Comparison of ENCODE assay signal across 20 cellular contexts in genomic region chr21:42764883-42765282, GRCh38.
A peak's percentile ranks its signal among the peaks of the same experiment; 100 is the strongest.
DNase-seq lines count a peak whose midpoint lies in the region; ATAC-seq, FAIRE-seq and TF ChIP-seq lines count a peak whose summit lies in the region.
"Had no signal": no experiment of that assay in that cellular context is flagged by ENCODE, and none has a peak within 500 bp of the region (broad histone marks: within the 10 kb centered on the region; RNA-seq: fewer than 3 reads in every experiment).

No MANE protein-coding gene starts in this region.

- no peaks in the 10 kb centered on the region for H3K4me1 ChIP-seq in CD4-positive, CD25-positive, alpha-beta regulatory T cell (ENCODE audit: control insufficient read depth, insufficient read depth, low read length, poor library complexity, severe bottlenecking)
- H3K4me1 ChIP-seq in HEK293 (ENCODE audit: control insufficient read depth, insufficient read depth, low read length) (no peaks in the 10 kb centered on the region), K562 (replicated peaks in 1 of 2; ENCODE audit: control insufficient read depth in 2 of 2, insufficient read depth in 2 of 2, low read length in 2 of 2) (peaks cover 0 to 15% of the 10 kb centered on the region in 2 experiments; a peak in 1 of 5 replicates), osteoblast (ENCODE audit: insufficient read depth, low read length) (no peaks in the 10 kb centered on the region)
- no peaks in the 10 kb centered on the region for H3K4me1 ChIP-seq in CD8-positive, alpha-beta T cell (ENCODE audit: insufficient read depth, low read length)
- H3K4me1 ChIP-seq: HAP-1 had no signal

- FAIRE-seq in K562 (lab: Jason Lieb, UNC) = peak; percentile 40
- FAIRE-seq: G401.6, GM12892, H54 had no signal

- CTCF ChIA-PET in HEK293 (lab: Yijun Ruan, JAX) (no interaction called here), K562 (lab: Yijun Ruan, JAX; ENCODE audit: low intra/inter-chr PET ratio) (no interaction called here)
- CTCF ChIA-PET in CD8-positive, alpha-beta T cell (lab: Charles Lee) = no interaction called here

- no peaks in the 10 kb centered on the region for H3K27me3 ChIP-seq in CD4-positive, CD25-positive, alpha-beta regulatory T cell (ENCODE audit: control insufficient read depth, insufficient read depth, low read length)
- H3K27me3 ChIP-seq in K562 (ENCODE audit: control insufficient read depth in 2 of 2, insufficient read depth in 2 of 2, low read length in 2 of 2) = peaks cover 65 to 91% of the 10 kb centered on the region in 2 experiments; a peak in 4 of 5 replicates
- H3K27me3 ChIP-seq in osteoblast (ENCODE audit: insufficient read depth, low read length) = peaks cover 3% of the 10 kb centered on the region
- H3K27me3 ChIP-seq in CD8-positive, alpha-beta T cell (ENCODE audit: insufficient read depth, low read length) = no peaks in the 10 kb centered on the region
- H3K27me3 ChIP-seq: BLaER1 had no signal

- ATAC-seq in CD4-positive, CD25-positive, alpha-beta regulatory T cell (ENCODE audit: low read depth in 2 of 2) = no peak
- ATAC-seq in K562 = no peak
- ATAC-seq in activated T-cell treated with anti-CD3 and anti-CD28 coated beads, Interleukin-2, amount 50 U/mL, for 72 hours (replicated peaks in 1 of 2) = no peak
- no peak for ATAC-seq in CD8-positive, alpha-beta T cell

- 0% methylated on average over 1 of the region's 1 CpG for WGBS in K562 (ENCODE audit: insufficient coverage, low coverage, missing lambda C conversion rate)

- peaks cover 34% of the 10 kb centered on the region for H3K36me3 Mint-ChIP-seq in CD4-positive, CD25-positive, alpha-beta regulatory T cell
- peaks cover 2 to 3% of the 10 kb centered on the region in 2 donors for H3K36me3 Mint-ChIP-seq in activated T-cell treated with anti-CD3 and anti-CD28 coated beads, Interleukin-2, amount 50 U/mL, for 72 hours (ENCODE audit: insufficient read depth in 2 of 2)
- peaks cover 64% of the 10 kb centered on the region for H3K36me3 Mint-ChIP-seq in CD8-positive, alpha-beta T cell

- H3K27ac Mint-ChIP-seq in CD4-positive, CD25-positive, alpha-beta regulatory T cell = peak overlapping the region in 2 of 3 donors; percentile 46 to 92
- no peak overlapping the region for H3K27ac Mint-ChIP-seq in activated T-cell treated with anti-CD3 and anti-CD28 coated beads, Interleukin-2, amount 50 U/mL, for 72 hours
- no peak overlapping the region for H3K27ac Mint-ChIP-seq in CD8-positive, alpha-beta T cell
- H3K27ac Mint-ChIP-seq: B cell; CD4-positive, alpha-beta T cell had no signal

- H3K9me3 Mint-ChIP-seq in CD4-positive, CD25-positive, alpha-beta regulatory T cell = no peaks in the 10 kb centered on the region
- no peaks in the 10 kb centered on the region for H3K9me3 Mint-ChIP-seq in activated T-cell treated with anti-CD3 and anti-CD28 coated beads, Interleukin-2, amount 50 U/mL, for 72 hours
- no peaks in the 10 kb centered on the region for H3K9me3 Mint-ChIP-seq in CD8-positive, alpha-beta T cell
- H3K9me3 Mint-ChIP-seq: CD4-positive, alpha-beta T cell had no signal

- no peak overlapping the region for H3K4me3 ChIP-seq in CD4-positive, CD25-positive, alpha-beta regulatory T cell (ENCODE audit: low read depth, low read length)
- H3K4me3 ChIP-seq in HEK293 (ENCODE audit: low read depth, low read length) = no peak overlapping the region
- H3K4me3 ChIP-seq in K562 = no peak overlapping the region
- no peak overlapping the region for H3K4me3 ChIP-seq in osteoblast (ENCODE audit: insufficient read depth, low read length)
- H3K4me3 ChIP-seq in CD8-positive, alpha-beta T cell (ENCODE audit: low read depth, low read length) = no peak overlapping the region
- H3K4me3 ChIP-seq: BLaER1, HAP-1 had no signal

- no peak overlapping the region for H2AFZ ChIP-seq in K562 (ENCODE audit: low read depth, low read length)
- H2AFZ ChIP-seq in osteoblast (ENCODE audit: low read length) = no peak overlapping the region

- TF ChIP-seq RAD21 in K562 (CRISPR knock-in tag; conservative IDR thresholded peaks at IDR 0.05 in 1 of 2, IDR thresholded peaks at IDR 0.05 in 1 of 2) = no peak

- H3K36me3 ChIP-seq in CD4-positive, CD25-positive, alpha-beta regulatory T cell (ENCODE audit: control insufficient read depth, insufficient read depth, low read length) = peaks cover 7% of the 10 kb centered on the region
- H3K36me3 ChIP-seq in HEK293 (ENCODE audit: control insufficient read depth in 2 of 2, insufficient read depth in 1 of 2, low read length in 2 of 2) (peaks cover 7 to 59% of the 10 kb centered on the region in 2 experiments; a peak in 2 of 3 replicates), K562 (ENCODE audit: control insufficient read depth, insufficient read depth, low read length) (no peaks in the 10 kb centered on the region), osteoblast (ENCODE audit: insufficient read depth, low read length) (no peaks in the 10 kb centered on the region)
- peaks cover 21% of the 10 kb centered on the region for H3K36me3 ChIP-seq in CD8-positive, alpha-beta T cell (ENCODE audit: insufficient read depth, low read length)
- H3K36me3 ChIP-seq: BLaER1, HAP-1 had no signal

- H3K4me3 Mint-ChIP-seq in CD4-positive, CD25-positive, alpha-beta regulatory T cell = no peak overlapping the region
- H3K4me3 Mint-ChIP-seq in activated T-cell treated with anti-CD3 and anti-CD28 coated beads, Interleukin-2, amount 50 U/mL, for 72 hours = no peak overlapping the region
- no peak overlapping the region for H3K4me3 Mint-ChIP-seq in CD8-positive, alpha-beta T cell
- H3K4me3 Mint-ChIP-seq: B cell; CD4-positive, alpha-beta T cell had no signal

- POLR2A ChIA-PET in HEK293 (lab: Yijun Ruan, JAX) = no interaction called here
- POLR2A ChIA-PET in K562 (lab: Yijun Ruan, JAX) = interaction anchor here (0.7 kb wide), 1 partner anchor 171 kb away, joined by 4 read pairs; no protein-coding TSS in a partner anchor
- POLR2A ChIA-PET in CD8-positive, alpha-beta T cell (lab: Charles Lee) = no interaction called here

- no peak for DNase-seq in CD4-positive, CD25-positive, alpha-beta regulatory T cell
- no peak for DNase-seq in K562 (ENCODE audit: extremely low read depth in 1 of 4, low spot score in 3 of 4)
- peak; percentile 30 for DNase-seq in osteoblast (ENCODE audit: insufficient read length, low spot score, missing footprints)
- no peak for DNase-seq in NCI-H2107 treated with DMSO at 0.1 percent for 48 hours (lab: John Stamatoyannopoulos, UW; ENCODE audit: unreplicated experiment)
- DNase-seq in activated T-cell treated with anti-CD3 and anti-CD28 coated beads, Interleukin-2, amount 50 U/mL, for 72 hours = no peak
- DNase-seq in CD8-positive, alpha-beta T cell = no peak
- DNase-seq: Calu3; CD4-positive, alpha-beta T cell; COR-L47; DMS153; DND-41; GOT3 had no signal

- no peak for TF ChIP-seq EP300 in K562 (IDR thresholded peaks at IDR 0.05; ENCODE audit: low read length)

- BruUV-seq in K562 (replicated peaks; lab: Mats Ljungman, UMichigan) = no TSS peak

- no peak for TF ChIP-seq CTCF in HEK293 (tag by site-specific recombination; IDR thresholded peaks at IDR 0.05)
- TF ChIP-seq CTCF in K562 (IDR thresholded peaks at IDR 0.05 in 2 of 3, conservative IDR thresholded peaks at IDR 0.05 in 1 of 3; ENCODE audit: insufficient read depth in 2 of 3, low read depth in 1 of 3, low read length in 3 of 3) = no peak
- no peak for TF ChIP-seq CTCF in osteoblast (IDR thresholded peaks at IDR 0.05; ENCODE audit: extremely low read depth, low read depth, low read length)
- no peak for TF ChIP-seq CTCF in CD8-positive, alpha-beta T cell (IDR thresholded peaks at IDR 0.05)

- H3K9me1 ChIP-seq in K562 (ENCODE audit: control insufficient read depth, insufficient read depth, low read length) = no peaks in the 10 kb centered on the region

- in situ Hi-C loops in K562 (cut with MboI) = no loop called here

- no peak overlapping the region for H3K4me2 ChIP-seq in K562 (ENCODE audit: insufficient read depth, low read length)
- H3K4me2 ChIP-seq in osteoblast (ENCODE audit: insufficient read depth, low read length) = no peak overlapping the region

- intact Hi-C loops in K562 (cut with micrococcal nuclease) = no loop called here
- intact Hi-C loops in CD8-positive, alpha-beta T cell (cut with DNase I, micrococcal nuclease) = no loop called here

- no peak for TF ChIP-seq POLR2A in K562 (conservative IDR thresholded peaks at IDR 0.05)

- no peaks in the 10 kb centered on the region for H3K4me1 Mint-ChIP-seq in CD4-positive, CD25-positive, alpha-beta regulatory T cell
- no peaks in the 10 kb centered on the region for H3K4me1 Mint-ChIP-seq in activated T-cell treated with anti-CD3 and anti-CD28 coated beads, Interleukin-2, amount 50 U/mL, for 72 hours (ENCODE audit: low read depth)
- H3K4me1 Mint-ChIP-seq in CD8-positive, alpha-beta T cell (ENCODE audit: low read depth) = no peaks in the 10 kb centered on the region
- H3K4me1 Mint-ChIP-seq: B cell had no signal

- H3K9me3 ChIP-seq in CD4-positive, CD25-positive, alpha-beta regulatory T cell (ENCODE audit: control insufficient read depth in 2 of 2, low read length in 2 of 2) = no peaks in the 10 kb centered on the region
- H3K9me3 ChIP-seq in HEK293 (ENCODE audit: control insufficient read depth, insufficient read depth, low read depth, low read length) (no peaks in the 10 kb centered on the region), K562 (replicated peaks; ENCODE audit: control insufficient read depth, insufficient read depth, low read depth, low read length) (peaks cover 4% of the 10 kb centered on the region; the same call in 1 of the 2 replicates), osteoblast (ENCODE audit: low read depth, low read length) (no peaks in the 10 kb centered on the region)
- H3K9me3 ChIP-seq in CD8-positive, alpha-beta T cell (ENCODE audit: low read length) = no peaks in the 10 kb centered on the region
- H3K9me3 ChIP-seq: BLaER1, HAP-1 had no signal

- no peak overlapping the region for H3K9ac ChIP-seq in K562 (ENCODE audit: insufficient read depth in 1 of 2, low read depth in 2 of 2, low read length in 2 of 2)
- H3K9ac ChIP-seq: BLaER1 had no signal

- H3K79me2 ChIP-seq in K562 (ENCODE audit: control insufficient read depth, insufficient read depth, low read length) (no peaks in the 10 kb centered on the region), osteoblast (ENCODE audit: insufficient read depth, low read length) (no peaks in the 10 kb centered on the region)

- no peaks in the 10 kb centered on the region for H3K27me3 Mint-ChIP-seq in CD4-positive, CD25-positive, alpha-beta regulatory T cell
- no peaks in the 10 kb centered on the region for H3K27me3 Mint-ChIP-seq in activated T-cell treated with anti-CD3 and anti-CD28 coated beads, Interleukin-2, amount 50 U/mL, for 72 hours (ENCODE audit: low read depth)
- no peaks in the 10 kb centered on the region for H3K27me3 Mint-ChIP-seq in CD8-positive, alpha-beta T cell (ENCODE audit: low read depth)
- H3K27me3 Mint-ChIP-seq: B cell; CD4-positive, alpha-beta T cell had no signal

- no peak overlapping the region for H3K27ac ChIP-seq in CD4-positive, CD25-positive, alpha-beta regulatory T cell (ENCODE audit: insufficient read depth, low read length, poor library complexity, severe bottlenecking)
- no peak overlapping the region for H3K27ac ChIP-seq in HEK293 (ENCODE audit: extremely low read depth, low read depth, low read length)
- H3K27ac ChIP-seq in K562 (ENCODE audit: extremely low read depth, low read depth, low read length) = no peak overlapping the region
- no peak overlapping the region for H3K27ac ChIP-seq in osteoblast (ENCODE audit: low read depth, low read length)
- H3K27ac ChIP-seq in CD8-positive, alpha-beta T cell (ENCODE audit: low read depth, low read length) = no peak overlapping the region
- H3K27ac ChIP-seq: BLaER1, C4-2B had no signal

- H4K20me1 ChIP-seq in K562 (replicated peaks; ENCODE audit: control insufficient read depth, insufficient read depth, low read length) (peaks cover 19% of the 10 kb centered on the region; the same call in 1 of the 2 replicates), osteoblast (ENCODE audit: insufficient read depth, low read length) (no peaks in the 10 kb centered on the region)
- H4K20me1 ChIP-seq: BLaER1 had no signal

Comparison
In these comparisons a context has a peak if more than half of its experiments do, and no peak if none do; other contexts are left out.
1. H3K27ac Mint-ChIP-seq: peak in CD4-positive, CD25-positive, alpha-beta regulatory T cell (2 of 3); none in activated T-cell treated with anti-CD3 and anti-CD28 coated beads, Interleukin-2, amount 50 U/mL, for 72 hours (single experiment) and CD8-positive, alpha-beta T cell (single experiment).